In genomic region chr19:6579450-6580178, GRCh38 we compare ENCODE assay signal across 20 cellular contexts. TPM values are rescaled to one million over a fixed set of nuclear protein-coding genes. Genes with fewer than 3 reads are reported as not detected.
"Had no signal": no experiment of that assay in that cellular context is flagged by ENCODE, and none has a peak within 500 bp of the region (broad histone marks: within the 10 kb centered on the region; RNA-seq: fewer than 3 reads in every experiment).

No MANE protein-coding gene starts in this region.

- H3K27ac Mint-ChIP-seq: activated CD4-positive, alpha-beta T cell treated with anti-CD3 and anti-CD28 coated beads, Interleukin-2, amount 10 ng/mL, durations not matched to agents 24 days and 14 days; activated T-helper 2 cell treated with anti-CD3 and anti-CD28 coated beads, Interferon-gamma antibody, Interleukin-2, Interleukin-4, amounts not matched to agents 10 μg/mL and 5 μg/mL and 100 μg/mL, durations not matched to agents 14 hours and 24 hours and 36 hours; WTC11 had no signal

- H3K4me1 Mint-ChIP-seq: WTC11 had no signal

- H3K36me3 ChIP-seq: spleen, transverse colon had no signal

- H3K4me3 Mint-ChIP-seq: activated CD4-positive, alpha-beta T cell treated with anti-CD3 and anti-CD28 coated beads, Interleukin-2, amount 10 ng/mL, durations not matched to agents 24 days and 14 days; WTC11 had no signal

- DNase-seq: activated CD4-positive, alpha-beta T cell treated with anti-CD3 and anti-CD28 coated beads, Interleukin-2, amount 10 ng/mL, durations not matched to agents 24 days and 14 days; activated CD8-positive, alpha-beta memory T cell treated with anti-CD3 and anti-CD28 coated beads for 24 hours; activated naive CD4-positive, alpha-beta T cell treated with anti-CD3 and anti-CD28 coated beads, Interleukin-2, amount 50 U/mL, for 16 hours; central memory CD4-positive, alpha-beta T cell; effector memory CD4-positive, alpha-beta T cell; hypothalamus; mesendoderm; psoas muscle; spleen; stimulated activated CD4-positive, alpha-beta T cell treated with anti-CD3 and anti-CD28 coated beads, Interleukin-1b, Interleukin-23, amount 100 ng/mL, for 48 hours; stimulated activated naive CD4-positive, alpha-beta T cell; substantia nigra; transverse colon had no signal

- H3K27ac ChIP-seq: coronary artery, epithelial cell of prostate, psoas muscle, spleen, transverse colon had no signal

- ATAC-seq: psoas muscle, sciatic nerve, WTC11 had no signal

- H3K4me3 ChIP-seq: coronary artery, psoas muscle, spleen, transverse colon had no signal

- H3K4me1 ChIP-seq: psoas muscle had no signal

- H3K9me3 ChIP-seq: psoas muscle, spleen, transverse colon had no signal

- H3K9me3 Mint-ChIP-seq: activated CD4-positive, alpha-beta T cell treated with anti-CD3 and anti-CD28 coated beads, Interleukin-2, amount 10 ng/mL, durations not matched to agents 24 days and 14 days; activated T-helper 2 cell treated with anti-CD3 and anti-CD28 coated beads, Interferon-gamma antibody, Interleukin-2, Interleukin-4, amounts not matched to agents 10 μg/mL and 5 μg/mL and 100 μg/mL, durations not matched to agents 14 hours and 24 hours and 36 hours had no signal

RNA-seq across cellular contexts. Expression of gene CD70, which starts 11.3 kb away (rescaled TPM):
- total RNA-seq: liver, osteoblast, psoas muscle, sciatic nerve, transverse colon had no signal
